Comparison of ENCODE assay signal across 17 cellular contexts in the genomic region with DNA sequence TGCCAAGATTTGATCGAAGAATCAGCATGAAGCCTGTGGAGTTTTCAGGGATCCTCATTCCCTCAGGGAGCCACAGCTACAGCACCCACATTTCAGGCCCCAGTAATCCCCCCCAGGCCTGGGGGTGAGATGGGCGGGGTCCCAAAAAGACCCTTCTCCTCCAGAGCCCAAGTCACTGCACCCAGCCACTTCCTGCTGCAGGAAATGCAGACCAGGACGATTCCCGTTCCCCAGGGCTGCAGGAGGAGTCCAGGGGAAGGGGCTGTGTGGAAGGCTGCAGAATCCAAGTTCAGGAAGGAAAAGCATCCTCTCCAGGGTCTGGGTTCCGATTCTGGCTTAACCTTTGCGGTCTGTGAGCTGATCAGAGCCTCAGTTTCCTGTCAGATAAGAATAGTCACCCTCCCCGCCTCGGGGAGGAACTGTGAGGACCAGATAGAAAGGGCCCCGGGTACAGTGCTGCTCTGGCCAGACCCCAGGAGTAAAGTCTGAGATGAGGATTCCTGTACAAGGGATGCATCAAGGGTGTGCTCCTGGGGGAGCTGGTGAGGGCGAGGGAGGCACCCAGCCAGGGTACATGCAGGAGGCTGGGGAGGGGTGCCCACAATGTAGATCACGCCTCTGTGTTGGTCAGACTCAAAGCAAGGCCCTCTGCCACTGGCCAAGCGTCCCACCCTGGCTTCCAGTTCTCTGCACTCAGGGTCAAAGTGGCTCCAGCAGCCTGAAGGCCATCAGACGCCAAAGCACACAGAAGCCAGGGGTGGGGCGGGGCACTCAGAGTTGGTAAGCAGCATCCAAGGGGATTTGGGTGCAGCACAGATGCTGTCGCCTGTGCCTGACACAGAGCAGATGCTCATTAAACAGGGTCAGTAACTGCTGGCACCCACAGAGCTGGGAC. TPM values are rescaled to one million over a fixed set of nuclear protein-coding genes. Genes with fewer than 3 reads are reported as not detected.
DNase-seq lines count a peak whose midpoint lies in the region; ATAC-seq, FAIRE-seq and TF ChIP-seq lines count a peak whose summit lies in the region.
"Had no signal": no experiment of that assay in that cellular context is flagged by ENCODE, and none has a peak within 500 bp of the region (broad histone marks: within the 10 kb centered on the region; RNA-seq: fewer than 3 reads in every experiment).

No MANE protein-coding gene starts in this region.

- no peak for TF ChIP-seq RAD21 in A549 (conservative IDR thresholded peaks at IDR 0.05 in 1 of 2, IDR thresholded peaks at IDR 0.05 in 1 of 2)

- H3K9me3 Mint-ChIP-seq in endothelial cell (ENCODE audit: unreplicated experiment): no peaks in the 10 kb centered on the region
- H3K9me3 Mint-ChIP-seq in natural killer cell treated with Interleukin-12 subunit alpha and Interleukin-12 subunit beta and Interleukin-15 and Interleukin-18, amount 100 ng/mL, for 72 hours: no peaks in the 10 kb centered on the region

- H3K4me1 ChIP-seq in A549 (peaks cover 42% of the 10 kb centered on the region), OCI-LY7 (ENCODE audit: insufficient read depth, low read length, poor library complexity, severe bottlenecking) (peaks cover 18% of the 10 kb centered on the region)

- TF ChIP-seq CTCF in A549 (IDR thresholded peaks at IDR 0.05) (no peak), OCI-LY7 (conservative IDR thresholded peaks at IDR 0.05; ENCODE audit: low read length) (no peak), endothelial cell (IDR thresholded peaks at IDR 0.05; ENCODE audit: unreplicated experiment) (no peak)

- no peaks in the 10 kb centered on the region for H3K9me3 ChIP-seq in A549
- H3K9me3 ChIP-seq in OCI-LY7 (ENCODE audit: low read length): no peaks in the 10 kb centered on the region
- H3K9me3 ChIP-seq: suprapubic skin had no signal

- no TSS peak for BruUV-seq in OCI-LY7 (replicated peaks; lab: Mats Ljungman, UMichigan)

- CTCF ChIA-PET in A549 (lab: Yijun Ruan, JAX) (interaction anchor here (0.7 to 7.8 kb wide), 5 partner anchors 34 to 364 kb away, joined by 3 to 49 read pairs (median 6); no protein-coding TSS in a partner anchor), OCI-LY7 (lab: Charles Lee; ENCODE audit: unreplicated experiment) (no interaction called here), HEK293T (lab: Yijun Ruan, JAX) (interaction anchor here (0.6 kb wide), 1 partner anchor 99 kb away, joined by 3 read pairs; no protein-coding TSS in a partner anchor)

- peaks cover 10% of the 10 kb centered on the region for H3K27me3 Mint-ChIP-seq in endothelial cell (ENCODE audit: unreplicated experiment)
- H3K27me3 Mint-ChIP-seq in natural killer cell treated with Interleukin-12 subunit alpha and Interleukin-12 subunit beta and Interleukin-15 and Interleukin-18, amount 100 ng/mL, for 72 hours: no peaks in the 10 kb centered on the region

- H3K4me3 ChIP-seq in A549: no peak overlapping the region
- H3K4me3 ChIP-seq in OCI-LY7 (ENCODE audit: low read depth, low read length, poor library complexity, severe bottlenecking): no peak overlapping the region
- H3K4me3 ChIP-seq: SK-N-MC, suprapubic skin had no signal

- whole genome bisulfite sequencing in A549 (ENCODE audit: missing lambda C conversion rate): 75% methylated on average over 10 of the region's 15 CpGs

- no peak for FAIRE-seq in A549 (lab: Jason Lieb, UNC)

- no peak overlapping the region for H3K4me3 Mint-ChIP-seq in endothelial cell (ENCODE audit: unreplicated experiment)
- H3K4me3 Mint-ChIP-seq in natural killer cell treated with Interleukin-12 subunit alpha and Interleukin-12 subunit beta and Interleukin-15 and Interleukin-18, amount 100 ng/mL, for 72 hours: peak overlapping the region; percentile 30

- no peaks in the 10 kb centered on the region for H4K20me1 ChIP-seq in OCI-LY7 (ENCODE audit: insufficient read depth, low read length)

- H3K4me1 Mint-ChIP-seq in endothelial cell (ENCODE audit: unreplicated experiment): peaks cover 39% of the 10 kb centered on the region
- H3K4me1 Mint-ChIP-seq in natural killer cell treated with Interleukin-12 subunit alpha and Interleukin-12 subunit beta and Interleukin-15 and Interleukin-18, amount 100 ng/mL, for 72 hours (ENCODE audit: low read depth in 2 of 2): peaks cover 26 to 39% of the 10 kb centered on the region in 2 donors

- POLR2A ChIA-PET in A549 (lab: Yijun Ruan, JAX): no interaction called here
- POLR2A ChIA-PET in OCI-LY7 (lab: Charles Lee): no interaction called here
- POLR2A ChIA-PET in HEK293T (lab: Yijun Ruan, JAX): no interaction called here

- H3K36me3 ChIP-seq in OCI-LY7 (ENCODE audit: insufficient read depth, low read length): no peaks in the 10 kb centered on the region
- H3K36me3 ChIP-seq: suprapubic skin had no signal

- ATAC-seq in A549: no peak
- ATAC-seq in natural killer cell treated with Interleukin-12 subunit alpha and Interleukin-12 subunit beta and Interleukin-15 and Interleukin-18, amount 100 ng/mL, for 72 hours: peak in 1 of 2 donors; percentile 32
- ATAC-seq in HG02970 (IDR thresholded peaks at IDR 0.05; ENCODE audit: low FRiP score, unreplicated experiment): no peak

- H3K4me2 ChIP-seq in A549: peak overlapping the region; percentile 72
- H3K4me2 ChIP-seq in OCI-LY7 (ENCODE audit: low read length): peak overlapping the region; percentile 42

- H2AFZ ChIP-seq in OCI-LY7 (ENCODE audit: low read length): no peak overlapping the region

- no peak for DNase-seq in A549 (ENCODE audit: low read depth in 1 of 2, low spot score in 1 of 2)
- DNase-seq in OCI-LY7 (ENCODE audit: low spot score): peak; percentile 18
- no peak for DNase-seq in endothelial cell (ENCODE audit: low spot score)
- peak; percentile 54 for DNase-seq in natural killer cell treated with Interleukin-12 subunit alpha and Interleukin-12 subunit beta and Interleukin-15 and Interleukin-18, amount 100 ng/mL, for 72 hours (ENCODE audit: low spot score)
- no peak for DNase-seq in putamen (ENCODE audit: low spot score)
- no peak for DNase-seq in HEK293T (ENCODE audit: extremely low spot score)
- DNase-seq in effector CD8-positive, alpha-beta T cell (lab: John Stamatoyannopoulos, UW): no peak
- DNase-seq: activated CD4-positive, alpha-beta T cell treated with anti-CD3 and anti-CD28 coated beads, Interleukin-2, amount 50 U/mL, for 1 hour; activated T-cell treated with anti-CD3 and anti-CD28 coated beads, Interleukin-2, amount 50 U/mL, for 1 hour; DMS 273 treated with DMSO at 0.1 percent for 48 hours; foreskin fibroblast; IMR-90; NCI-H187 treated with DMSO at 0.1 percent for 48 hours; NCI-H510A had no signal

- H3K9me2 ChIP-seq in OCI-LY7 (ENCODE audit: insufficient read depth, low read length): no peaks in the 10 kb centered on the region

- no peak for TF ChIP-seq POLR2A in A549 (IDR thresholded peaks at IDR 0.05; ENCODE audit: low read length)

- no peaks in the 10 kb centered on the region for H3K79me2 ChIP-seq in OCI-LY7 (ENCODE audit: insufficient read depth, low read depth, low read length)

- no peak for TF ChIP-seq EP300 in A549 (IDR thresholded peaks at IDR 0.05)

- H3K36me3 Mint-ChIP-seq in endothelial cell (ENCODE audit: low read depth, unreplicated experiment): peaks cover 4% of the 10 kb centered on the region
- no peaks in the 10 kb centered on the region for H3K36me3 Mint-ChIP-seq in natural killer cell treated with Interleukin-12 subunit alpha and Interleukin-12 subunit beta and Interleukin-15 and Interleukin-18, amount 100 ng/mL, for 72 hours

- peak overlapping the region; percentile 95 for H3K27ac Mint-ChIP-seq in endothelial cell (ENCODE audit: unreplicated experiment)
- no peak overlapping the region for H3K27ac Mint-ChIP-seq in natural killer cell treated with Interleukin-12 subunit alpha and Interleukin-12 subunit beta and Interleukin-15 and Interleukin-18, amount 100 ng/mL, for 72 hours

- intact Hi-C loops in OCI-LY7 (cut with micrococcal nuclease; ENCODE audit: unreplicated experiment): no loop called here

- H3K27ac ChIP-seq in A549 (peak overlapping the region; percentile 78 to 81), OCI-LY7 (ENCODE audit: low read depth, low read length, poor library complexity, severe bottlenecking) (no peak overlapping the region)
- H3K27ac ChIP-seq: SK-N-MC had no signal

TF ChIP-seq in A549, 52 proteins besides CTCF, POLR2A, EP300 and RAD21 (continues in another document):
- TF ChIP-seq HDAC2 (IDR thresholded peaks at IDR 0.05) (no peak), MAFK (IDR thresholded peaks at IDR 0.05; ENCODE audit: partially characterized antibody) (no peak), CHD4 (IDR thresholded peaks at IDR 0.05; ENCODE audit: borderline replicate concordance) (no peak), EHMT2 (IDR thresholded peaks at IDR 0.05; ENCODE audit: low read depth) (no peak)
- TF ChIP-seq, protein P1, sequence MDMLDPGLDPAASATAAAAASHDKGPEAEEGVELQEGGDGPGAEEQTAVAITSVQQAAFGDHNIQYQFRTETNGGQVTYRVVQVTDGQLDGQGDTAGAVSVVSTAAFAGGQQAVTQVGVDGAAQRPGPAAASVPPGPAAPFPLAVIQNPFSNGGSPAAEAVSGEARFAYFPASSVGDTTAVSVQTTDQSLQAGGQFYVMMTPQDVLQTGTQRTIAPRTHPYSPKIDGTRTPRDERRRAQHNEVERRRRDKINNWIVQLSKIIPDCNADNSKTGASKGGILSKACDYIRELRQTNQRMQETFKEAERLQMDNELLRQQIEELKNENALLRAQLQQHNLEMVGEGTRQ (IDR thresholded peaks at IDR 0.05): no peak

TF ChIP-seq in HEK293T, 16 proteins besides CTCF, POLR2A, EP300 and RAD21:
- TF ChIP-seq FOXM1 (IDR thresholded peaks at IDR 0.05; ENCODE audit: borderline replicate concordance) (no peak), FOXK2 (IDR thresholded peaks at IDR 0.05) (no peak), ELF4 (IDR thresholded peaks at IDR 0.05) (no peak), LEF1 (IDR thresholded peaks at IDR 0.05; ENCODE audit: borderline replicate concordance) (no peak), SP1 (IDR thresholded peaks at IDR 0.05) (no peak), SUZ12 (IDR thresholded peaks at IDR 0.05) (no peak)

RNA-seq across cellular contexts. Expression of gene TP53I11, which starts 30.1 kb away (rescaled TPM):
- polyA plus RNA-seq in A549 (2011; rRNA removed) (11.2 and 20.7 TPM in 2 replicates), A549 (2017; fragmentation: RNase III; extraction: RNeasy Plus Mini Kit Qiagen cat#74134 plus additional on column Dnase treatment) (28.2 to 36.1 TPM (median 28.5 TPM) in 3 replicates)
- polyA plus RNA-seq in A549 (2012; cell fraction: cytosol; rRNA removed): 14.3 and 22.5 TPM in 2 replicates
- 32.6 and 40.9 TPM in 2 replicates for polyA plus RNA-seq in A549 (2012; cell fraction: nucleus; rRNA removed)
- polyA minus RNA-seq in A549 (2011; rRNA and poly(A)+ RNA removed): 23.0 and 25.7 TPM in 2 replicates
- total RNA-seq in OCI-LY7 (2014; rRNA removed; shearing (Covaris generic)): 0.05 and 0.25 TPM in 2 replicates
- total RNA-seq in OCI-LY7 (2022) (0.51 TPM in 1 of 2 replicates, not detected in the other), endothelial cell (ENCODE audit: unreplicated experiment) (149 TPM)
- total RNA-seq in natural killer cell treated with Interleukin-12 subunit alpha and Interleukin-12 subunit beta and Interleukin-15 and Interleukin-18, amount 100 ng/mL, for 72 hours: 10 to 100 TPM in 1 of 2 donors, 1 to 10 TPM in 1; 3.2 to 12.2 TPM

Comparison
In these comparisons a context has a peak if more than half of its experiments do, and no peak if none do; other contexts are left out.
1. DNase-seq: peak in OCI-LY7 (single experiment) and natural killer cell treated with Interleukin-12 subunit alpha and Interleukin-12 subunit beta and Interleukin-15 and Interleukin-18, amount 100 ng/mL, for 72 hours (single experiment); none in A549 (0 of 2), endothelial cell (single experiment), putamen (single experiment), HEK293T (single experiment) and effector CD8-positive, alpha-beta T cell (single experiment).
2. RNA of gene TP53I11, which starts 30.1 kb away (total RNA-seq): 149 TPM in endothelial cell (single experiment); 3.2 to 12.2 TPM in natural killer cell treated with Interleukin-12 subunit alpha and Interleukin-12 subunit beta and Interleukin-15 and Interleukin-18, amount 100 ng/mL, for 72 hours and 0.05 to 0.51 TPM in OCI-LY7; every median in the first group is over 10 times any median in the second.